Comparison of ENCODE assay signal across 8 cellular contexts in the genomic region with DNA sequence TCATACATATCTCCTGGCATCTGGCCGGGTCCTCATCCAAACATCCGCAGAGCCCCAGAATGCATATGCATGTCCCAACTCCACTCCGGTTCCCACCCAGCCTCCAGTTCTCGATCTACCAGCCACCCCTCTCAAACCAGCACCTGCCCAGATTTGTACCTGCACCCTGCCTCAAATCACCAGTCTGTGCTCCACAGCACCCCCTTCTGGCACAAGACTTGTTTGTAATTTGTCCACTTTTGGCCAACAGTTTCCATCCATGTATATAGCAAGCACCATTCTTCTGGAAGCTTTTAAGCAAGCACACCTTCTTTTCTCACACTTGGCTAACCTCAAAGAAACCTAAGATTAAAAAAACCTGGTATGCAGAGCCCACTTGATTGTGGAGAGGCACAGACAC.
DNase-seq lines count a peak whose midpoint lies in the region; ATAC-seq and TF ChIP-seq lines count a peak whose summit lies in the region.

No MANE protein-coding gene starts in this region.

- H3K36me3 ChIP-seq in PC-9 (ENCODE audit: low read depth): no peaks in the 10 kb centered on the region

- no TSS peak for BruUV-seq in PC-9 (replicated peaks; lab: Mats Ljungman, UMichigan)

- H3K79me2 ChIP-seq in PC-9 (ENCODE audit: low read depth): no peaks in the 10 kb centered on the region

- no peaks in the 10 kb centered on the region for H3K4me1 ChIP-seq in PC-9 (replicated peaks; ENCODE audit: insufficient read depth)

- peaks cover 45% of the 10 kb centered on the region for H3K4me1 Mint-ChIP-seq in activated CD8-positive, alpha-beta T cell treated with anti-CD3 and anti-CD28 coated beads for 36 hours (ENCODE audit: low read depth)

- H3K9me3 Mint-ChIP-seq in activated CD8-positive, alpha-beta T cell treated with anti-CD3 and anti-CD28 coated beads for 36 hours: peaks cover 4% of the 10 kb centered on the region

- TF ChIP-seq CTCF in 22Rv1 (IDR thresholded peaks at IDR 0.05) (peak; percentile 49), HFF-Myc (IDR thresholded peaks at IDR 0.05; ENCODE audit: low read depth, low read length, missing control alignments) (peak; percentile 11), PC-9 (conservative IDR thresholded peaks at IDR 0.05) (no peak)
- TF ChIP-seq CTCF in activated CD8-positive, alpha-beta T cell treated with anti-CD3 and anti-CD28 coated beads for 36 hours (IDR thresholded peaks at IDR 0.05): no peak

- H3K9me3 ChIP-seq in PC-9 (ENCODE audit: insufficient read depth, low read depth): no peaks in the 10 kb centered on the region

- POLR2A ChIA-PET in activated CD8-positive, alpha-beta T cell treated with anti-CD3 and anti-CD28 coated beads for 36 hours (lab: Charles Lee): no interaction called here
- POLR2A ChIA-PET in PC-9 (lab: Charles Lee; ENCODE audit: unreplicated experiment): no interaction called here

- H3K36me3 Mint-ChIP-seq in activated CD8-positive, alpha-beta T cell treated with anti-CD3 and anti-CD28 coated beads for 36 hours (ENCODE audit: low read depth): no peaks in the 10 kb centered on the region

- H3K4me3 ChIP-seq in HFF-Myc (replicated peaks; ENCODE audit: low read depth, low read length) (no peak overlapping the region), PC-9 (no peak overlapping the region)

- no peak overlapping the region for H3K4me2 ChIP-seq in PC-9

- no peak for DNase-seq in HFF-Myc (ENCODE audit: extremely low read depth, low read depth)
- peak; percentile 58 for DNase-seq in activated CD8-positive, alpha-beta T cell treated with anti-CD3 and anti-CD28 coated beads for 36 hours
- DNase-seq in iPS-NIHi11 (ENCODE audit: low spot score): peak; percentile 28
- no peak for DNase-seq in PC-9
- no peak for DNase-seq in glomerular visceral epithelial cell (ENCODE audit: extremely low spot score)
- DNase-seq in nucleus accumbens (lab: John Stamatoyannopoulos, UW): no peak

- H3K27ac Mint-ChIP-seq in activated CD8-positive, alpha-beta T cell treated with anti-CD3 and anti-CD28 coated beads for 36 hours: no peak overlapping the region

- CTCF ChIA-PET in activated CD8-positive, alpha-beta T cell treated with anti-CD3 and anti-CD28 coated beads for 36 hours (lab: Charles Lee): no interaction called here
- CTCF ChIA-PET in PC-9 (lab: Charles Lee): no interaction called here

- no peaks in the 10 kb centered on the region for H3K27me3 ChIP-seq in PC-9 (ENCODE audit: insufficient read depth, low read depth)

- H3K27ac ChIP-seq in 22Rv1 (no peak overlapping the region), PC-9 (no peak overlapping the region)

- no peak overlapping the region for H2AFZ ChIP-seq in PC-9

- no peaks in the 10 kb centered on the region for H3K27me3 Mint-ChIP-seq in activated CD8-positive, alpha-beta T cell treated with anti-CD3 and anti-CD28 coated beads for 36 hours

- ATAC-seq in activated CD8-positive, alpha-beta T cell treated with anti-CD3 and anti-CD28 coated beads for 36 hours: no peak
- no peak for ATAC-seq in HG02678 (IDR thresholded peaks at IDR 0.05; ENCODE audit: unreplicated experiment)

- intact Hi-C loops in activated CD8-positive, alpha-beta T cell treated with anti-CD3 and anti-CD28 coated beads for 36 hours (cut with micrococcal nuclease): no loop called here
- intact Hi-C loops in PC-9 (cut with micrococcal nuclease; ENCODE audit: unreplicated experiment): no loop called here

- H3F3A ChIP-seq in PC-9 (ENCODE audit: insufficient read depth, low read depth): no peaks in the 10 kb centered on the region

- no peak overlapping the region for H3K4me3 Mint-ChIP-seq in activated CD8-positive, alpha-beta T cell treated with anti-CD3 and anti-CD28 coated beads for 36 hours

- no peaks in the 10 kb centered on the region for H3K9me2 ChIP-seq in PC-9 (ENCODE audit: insufficient read depth)

- no peaks in the 10 kb centered on the region for H4K20me1 ChIP-seq in PC-9 (ENCODE audit: insufficient read depth)

Comparison
In these comparisons a context has a peak if more than half of its experiments do, and no peak if none do; other contexts are left out.
1. CTCF ChIP-seq: peak in 22Rv1 (single experiment) and HFF-Myc (single experiment); none in activated CD8-positive, alpha-beta T cell treated with anti-CD3 and anti-CD28 coated beads for 36 hours (single experiment) and PC-9 (single experiment).
2. DNase-seq: peak in activated CD8-positive, alpha-beta T cell treated with anti-CD3 and anti-CD28 coated beads for 36 hours (single experiment) and iPS-NIHi11 (single experiment); none in HFF-Myc (single experiment), PC-9 (0 of 2), glomerular visceral epithelial cell (single experiment) and nucleus accumbens (0 of 56).